Comparison of ENCODE assay signal across 20 cellular contexts in genomic region chr9:111966851-111967250, GRCh38.
DNase-seq lines count a peak whose midpoint lies in the region; ATAC-seq, FAIRE-seq and TF ChIP-seq lines count a peak whose summit lies in the region.
"Had no signal": no experiment of that assay in that cellular context is flagged by ENCODE, and none has a peak within 500 bp of the region (broad histone marks: within the 10 kb centered on the region; RNA-seq: fewer than 3 reads in every experiment).

No MANE protein-coding gene starts in this region.

- intact Hi-C loops in MCF 10A (cut with micrococcal nuclease): loop anchor here (5.0 kb wide), 1 partner anchor 45 kb away; no protein-coding TSS in a partner anchor
- intact Hi-C loops in breast epithelium (cut with DNase I; ENCODE audit: low total_unique reads): no loop called here
- intact Hi-C loops in gastrocnemius medialis (cut with DNase I; ENCODE audit: low total_unique reads): no loop called here
- intact Hi-C loops in testis (cut with DNase I; ENCODE audit: low total_unique reads): no loop called here
- intact Hi-C loops in PC-9 (cut with micrococcal nuclease; ENCODE audit: unreplicated experiment): no loop called here

- H3K9me3 Mint-ChIP-seq in MCF 10A (ENCODE audit: unreplicated experiment): no peaks in the 10 kb centered on the region
- H3K9me3 Mint-ChIP-seq: activated T-cell treated with anti-CD3 and anti-CD28 coated beads, Interleukin-2, amount 50 U/mL, for 24 hours had no signal

- TF ChIP-seq CTCF in MCF 10A (IDR thresholded peaks at IDR 0.05; ENCODE audit: unreplicated experiment) (no peak), breast epithelium (IDR thresholded peaks at IDR 0.05) (no peak), bronchial epithelial cell (IDR thresholded peaks at IDR 0.05; ENCODE audit: insufficient read depth, low read length, severe bottlenecking) (no peak), gastrocnemius medialis (IDR thresholded peaks at IDR 0.05 in 4 of 5, conservative IDR thresholded peaks at IDR 0.05 in 1 of 5) (no peak), testis (IDR thresholded peaks at IDR 0.05) (no peak), PC-9 (conservative IDR thresholded peaks at IDR 0.05) (no peak)

- H3K4me1 ChIP-seq in breast epithelium (no peaks in the 10 kb centered on the region), gastrocnemius medialis (no peaks in the 10 kb centered on the region), testis (no peaks in the 10 kb centered on the region), PC-9 (replicated peaks; ENCODE audit: insufficient read depth) (peaks cover 17% of the 10 kb centered on the region; the same call in 1 of the 2 replicates)
- H3K4me1 ChIP-seq: ascending aorta had no signal

- POLR2A ChIA-PET in MCF 10A (lab: Yijun Ruan, JAX): interaction anchor here (0.8 to 2.1 kb wide), 6 partner anchors 12 to 365 kb away, joined by 3 to 7 read pairs (median 3); partner anchors contain the start of gene UGCG
- POLR2A ChIA-PET in PC-9 (lab: Charles Lee; ENCODE audit: unreplicated experiment): interaction anchor here (0.5 to 0.7 kb wide), 2 partner anchors 112 to 406 kb away, joined by 3 to 4 read pairs; no protein-coding TSS in a partner anchor

- H3K27ac ChIP-seq in breast epithelium (no peak overlapping the region), gastrocnemius medialis (no peak overlapping the region), testis (no peak overlapping the region), PC-9 (no peak overlapping the region)
- H3K27ac ChIP-seq: ascending aorta, dorsolateral prefrontal cortex had no signal

- peaks cover 13% of the 10 kb centered on the region for H3K36me3 Mint-ChIP-seq in MCF 10A (ENCODE audit: insufficient read depth, unreplicated experiment)

- no peak overlapping the region for H3K27ac Mint-ChIP-seq in MCF 10A (ENCODE audit: low read depth, unreplicated experiment)
- H3K27ac Mint-ChIP-seq: activated CD4-positive, alpha-beta T cell treated with anti-CD3 and anti-CD28 coated beads for 36 hours; activated T-cell treated with anti-CD3 and anti-CD28 coated beads, Interleukin-2, amount 50 U/mL, for 24 hours; progenitor cell of endocrine pancreas had no signal

- ATAC-seq in gastrocnemius medialis: peak; percentile 63 to 77
- ATAC-seq: activated CD4-positive, alpha-beta T cell treated with anti-CD3 and anti-CD28 coated beads for 36 hours had no signal

- no peaks in the 10 kb centered on the region for H3K79me2 ChIP-seq in PC-9 (ENCODE audit: low read depth)

- H3K36me3 ChIP-seq in breast epithelium (no peaks in the 10 kb centered on the region), bronchial epithelial cell (ENCODE audit: control insufficient read depth, insufficient read depth, low read length) (no peaks in the 10 kb centered on the region), gastrocnemius medialis (no peaks in the 10 kb centered on the region), testis (ENCODE audit: low read depth, missing control alignments) (no peaks in the 10 kb centered on the region), PC-9 (ENCODE audit: low read depth) (no peaks in the 10 kb centered on the region)
- H3K36me3 ChIP-seq: ascending aorta had no signal

- no peaks in the 10 kb centered on the region for H3K27me3 Mint-ChIP-seq in MCF 10A (ENCODE audit: insufficient read depth, unreplicated experiment)
- H3K27me3 Mint-ChIP-seq: activated CD4-positive, alpha-beta T cell treated with anti-CD3 and anti-CD28 coated beads for 36 hours; activated T-cell treated with anti-CD3 and anti-CD28 coated beads, Interleukin-2, amount 50 U/mL, for 24 hours had no signal

- H3K4me3 Mint-ChIP-seq in MCF 10A (ENCODE audit: unreplicated experiment): no peak overlapping the region
- H3K4me3 Mint-ChIP-seq: activated CD4-positive, alpha-beta T cell treated with anti-CD3 and anti-CD28 coated beads for 36 hours; activated T-cell treated with anti-CD3 and anti-CD28 coated beads, Interleukin-2, amount 50 U/mL, for 24 hours had no signal

- no peaks in the 10 kb centered on the region for H3K9me2 ChIP-seq in PC-9 (ENCODE audit: insufficient read depth)

- H3K27me3 ChIP-seq in breast epithelium: no peaks in the 10 kb centered on the region
- no peaks in the 10 kb centered on the region for H3K27me3 ChIP-seq in bronchial epithelial cell (ENCODE audit: control insufficient read depth, insufficient read depth, low read length)
- no peaks in the 10 kb centered on the region for H3K27me3 ChIP-seq in gastrocnemius medialis
- no peaks in the 10 kb centered on the region for H3K27me3 ChIP-seq in testis
- no peaks in the 10 kb centered on the region for H3K27me3 ChIP-seq in PC-9 (ENCODE audit: insufficient read depth, low read depth)
- H3K27me3 ChIP-seq: ascending aorta had no signal

- H2AFZ ChIP-seq in PC-9: no peak overlapping the region

- H4K20me1 ChIP-seq in PC-9 (ENCODE audit: insufficient read depth): no peaks in the 10 kb centered on the region

- H3K4me2 ChIP-seq in PC-9: no peak overlapping the region

- no peak for FAIRE-seq in bronchial epithelial cell (lab: Jason Lieb, UNC)
- FAIRE-seq: frontal cortex, GM18507, islet of Langerhans had no signal

- CTCF ChIA-PET in MCF 10A (lab: Yijun Ruan, JAX): interaction anchor here (0.6 to 0.7 kb wide), 2 partner anchors 86 to 440 kb away, joined by 3 to 5 read pairs; no protein-coding TSS in a partner anchor
- CTCF ChIA-PET in PC-9 (lab: Charles Lee): no interaction called here

- TF ChIP-seq POLR2A in breast epithelium (IDR thresholded peaks at IDR 0.05) (no peak), gastrocnemius medialis (IDR thresholded peaks at IDR 0.05) (no peak), testis (IDR thresholded peaks at IDR 0.05) (no peak)

- H3K9me3 ChIP-seq in breast epithelium (no peaks in the 10 kb centered on the region), gastrocnemius medialis (no peaks in the 10 kb centered on the region), testis (no peaks in the 10 kb centered on the region), PC-9 (ENCODE audit: insufficient read depth, low read depth) (no peaks in the 10 kb centered on the region)
- H3K9me3 ChIP-seq: ascending aorta had no signal

- H3F3A ChIP-seq in PC-9 (ENCODE audit: insufficient read depth, low read depth): peaks cover 13% of the 10 kb centered on the region

- no peak overlapping the region for H3K4me3 ChIP-seq in breast epithelium
- H3K4me3 ChIP-seq in bronchial epithelial cell (ENCODE audit: low read depth, low read length): no peak overlapping the region
- no peak overlapping the region for H3K4me3 ChIP-seq in gastrocnemius medialis
- H3K4me3 ChIP-seq in testis: no peak overlapping the region
- H3K4me3 ChIP-seq in PC-9: no peak overlapping the region
- H3K4me3 ChIP-seq: ascending aorta, dorsolateral prefrontal cortex had no signal

- H3K4me1 Mint-ChIP-seq in MCF 10A (ENCODE audit: insufficient read depth, unreplicated experiment): peaks cover 18% of the 10 kb centered on the region

- DNase-seq in MCF 10A (ENCODE audit: unreplicated experiment) (peak; percentile 69), breast epithelium (ENCODE audit: low spot score in 2 of 2) (no peak), NCI-H2196 treated with DMSO at 0.1 percent for 48 hours (lab: John Stamatoyannopoulos, UW; ENCODE audit: unreplicated experiment) (peak; percentile 45), bronchial epithelial cell (ENCODE audit: low read depth) (peak; percentile 61), gastrocnemius medialis (peak in 1 of 2 donors; percentile 50), anterior cingulate cortex (lab: John Stamatoyannopoulos, UW) (no peak), testis (no peak), PC-9 (no peak)
- DNase-seq: activated CD4-positive, alpha-beta T cell treated with anti-CD3 and anti-CD28 coated beads for 36 hours; activated T-cell treated with anti-CD3 and anti-CD28 coated beads, Interleukin-2, amount 50 U/mL, for 24 hours; dorsolateral prefrontal cortex; GOT3; stimulated activated CD4-positive, alpha-beta T cell treated with anti-CD3 and anti-CD28 coated beads, Interleukin-4, amount 100 ng/mL, for 4 hours; stimulated activated naive CD4-positive, alpha-beta T cell treated with Interleukin-2 at 50 U/mL for 16 hours; T-helper 1 cell had no signal

- in situ Hi-C loops in gastrocnemius medialis (cut with MboI; ENCODE audit: low sequenced_read_pairs in 4 of 4): no loop called here

- 89 to 100% methylated on average over 1 of the region's 1 CpG for WGBS in testis, 2 donors

- BruUV-seq in MCF 10A (replicated peaks; lab: Mats Ljungman, UMichigan) (no TSS peak), PC-9 (replicated peaks; lab: Mats Ljungman, UMichigan) (no TSS peak)

Comparison
In these comparisons a context has a peak if more than half of its experiments do, and no peak if none do; other contexts are left out.
1. DNase-seq: peak in MCF 10A (single experiment), NCI-H2196 treated with DMSO at 0.1 percent for 48 hours (single experiment) and bronchial epithelial cell (single experiment); none in breast epithelium (0 of 2), anterior cingulate cortex (0 of 58), testis (single experiment) and PC-9 (0 of 2).